15 cellular contexts compared by ENCODE assay signal in genomic region chr4:16029329-16029728, GRCh38. TPM values are rescaled to one million over a fixed set of nuclear protein-coding genes. Genes with fewer than 3 reads are reported as not detected.
DNase-seq lines count a peak whose midpoint lies in the region; ATAC-seq, FAIRE-seq and TF ChIP-seq lines count a peak whose summit lies in the region.
"Had no signal": no experiment of that assay in that cellular context is flagged by ENCODE, and none has a peak within 500 bp of the region (broad histone marks: within the 10 kb centered on the region; RNA-seq: fewer than 3 reads in every experiment).

No MANE protein-coding gene starts in this region.

- no peaks in the 10 kb centered on the region for H3K36me3 ChIP-seq in ACC112 (ENCODE audit: insufficient read depth, low read length)
- no peaks in the 10 kb centered on the region for H3K36me3 ChIP-seq in astrocyte (ENCODE audit: insufficient read depth, low read length)

- no peak overlapping the region for H3K27ac ChIP-seq in ACC112 (ENCODE audit: low read depth, low read length)
- H3K27ac ChIP-seq in astrocyte (ENCODE audit: low read depth, low read length) = peak overlapping the region; percentile 20
- H3K27ac ChIP-seq: C4-2B had no signal

- H3K4me3 ChIP-seq in ACC112 (ENCODE audit: low read depth, low read length) (0 out of 2 replicates have a peak overlapping the region, but pooled peaks have one; percentile 2), astrocyte (ENCODE audit: insufficient read depth, low read depth, low read length) (peak overlapping the region; percentile 19)

- H3K9me3 ChIP-seq in astrocyte (ENCODE audit: insufficient read depth, low read depth, low read length) = no peaks in the 10 kb centered on the region

- H2AFZ ChIP-seq in ACC112 (ENCODE audit: low read length, unreplicated experiment) = peak overlapping the region; percentile 61
- H2AFZ ChIP-seq in astrocyte (ENCODE audit: low read depth, low read length) = no peak overlapping the region

- ATAC-seq in HG03378 (IDR thresholded peaks at IDR 0.05; ENCODE audit: unreplicated experiment) = no peak
- no peak for ATAC-seq in GM19395 (IDR thresholded peaks at IDR 0.05; ENCODE audit: unreplicated experiment)
- ATAC-seq: HCT116 had no signal

- peak; percentile 29 for FAIRE-seq in astrocyte (lab: Jason Lieb, UNC)

- no peaks in the 10 kb centered on the region for H4K20me1 ChIP-seq in astrocyte (ENCODE audit: insufficient read depth, low read length)

- H3K9ac ChIP-seq in astrocyte (ENCODE audit: low read length) = peak overlapping the region; percentile 48

- H3K27me3 Mint-ChIP-seq in astrocyte (ENCODE audit: low read depth, unreplicated experiment) = no peaks in the 10 kb centered on the region

- H3K4me1 ChIP-seq in ACC112 (ENCODE audit: control insufficient read depth, insufficient read depth, low read length, unreplicated experiment) (peaks cover 7% of the 10 kb centered on the region), astrocyte (ENCODE audit: insufficient read depth, low read length) (peaks cover 23% of the 10 kb centered on the region)

- H3K27ac Mint-ChIP-seq in astrocyte (ENCODE audit: unreplicated experiment) = peak overlapping the region; percentile 94

- DNase-seq in HCEC 1CT (peak; percentile 23), astrocyte (ENCODE audit: low read depth) (peak; percentile 78), islet precursor cell (peak; percentile 63), ecto neural progenitor cell (ENCODE audit: low spot score) (no peak)
- DNase-seq in stimulated activated CD4-positive, alpha-beta T cell treated with anti-CD3 and anti-CD28 coated beads, Interleukin-4, amount 100 ng/mL, for 1 hour = no peak
- DNase-seq: activated CD4-positive, CD25-positive, alpha-beta regulatory T cell treated with anti-CD3 and anti-CD28 coated beads, Interleukin-2, amount 50 U/mL, for 72 hours; Karpas-422; SIG-M5 had no signal

- peaks cover 35% of the 10 kb centered on the region for H3K4me1 Mint-ChIP-seq in astrocyte (ENCODE audit: low read depth, unreplicated experiment)

- no peaks in the 10 kb centered on the region for H3K79me2 ChIP-seq in ACC112 (ENCODE audit: control insufficient read depth, insufficient read depth, low read length, unreplicated experiment)
- no peaks in the 10 kb centered on the region for H3K79me2 ChIP-seq in astrocyte (ENCODE audit: insufficient read depth, low read length)

- H3K9me3 Mint-ChIP-seq in astrocyte (ENCODE audit: unreplicated experiment) = no peaks in the 10 kb centered on the region

- peak overlapping the region; percentile 51 for H3K4me3 Mint-ChIP-seq in astrocyte (ENCODE audit: unreplicated experiment)

- peak overlapping the region; percentile 68 for H3K4me2 ChIP-seq in astrocyte (ENCODE audit: low read length)

- no peak for TF ChIP-seq CTCF in astrocyte (IDR thresholded peaks at IDR 0.05; ENCODE audit: insufficient read depth, low read depth, low read length)

- H3K27me3 ChIP-seq in ACC112 (ENCODE audit: insufficient read depth, low read length) = peaks cover 8% of the 10 kb centered on the region; the same call in 1 of the 2 replicates
- no peaks in the 10 kb centered on the region for H3K27me3 ChIP-seq in astrocyte (ENCODE audit: insufficient read depth, low read length)

- H3K36me3 Mint-ChIP-seq in astrocyte (ENCODE audit: low read depth, unreplicated experiment) = no peaks in the 10 kb centered on the region

RNA-seq across cellular contexts. Expression of gene PROM1, which starts 54.5 kb away (rescaled TPM):
- 34.5 and 38.0 TPM in 2 replicates for total RNA-seq in astrocyte
- total RNA-seq: lung microvascular endothelial cell, pulmonary artery endothelial cell had no signal

Comparison
In these comparisons a context has a peak if more than half of its experiments do, and no peak if none do; other contexts are left out.
1. DNase-seq: peak in HCEC 1CT (single experiment), astrocyte (single experiment) and islet precursor cell (single experiment); none in stimulated activated CD4-positive, alpha-beta T cell treated with anti-CD3 and anti-CD28 coated beads, Interleukin-4, amount 100 ng/mL, for 1 hour (single experiment) and ecto neural progenitor cell (single experiment).